20 cellular contexts compared by ENCODE assay signal in genomic region chr12:20438307-20438779, GRCh38.
A peak's percentile ranks its signal among the peaks of the same experiment; 100 is the strongest.
DNase-seq lines count a peak whose midpoint lies in the region; ATAC-seq, FAIRE-seq and TF ChIP-seq lines count a peak whose summit lies in the region.
"Had no signal": no experiment of that assay in that cellular context is flagged by ENCODE, and none has a peak within 500 bp of the region (broad histone marks: within the 10 kb centered on the region; RNA-seq: fewer than 3 reads in every experiment).

No MANE protein-coding gene starts in this region.

- peak; percentile 95 for ATAC-seq in SK-N-SH treated with all-trans-retinoic acid at 6 μM for 48 hours

- H3K9me3 ChIP-seq in prostate gland: no peaks in the 10 kb centered on the region
- H3K9me3 ChIP-seq: BLaER1 treated with 17β-estradiol and CSF1 and Interleukin-3, amounts not matched to agents 10 nM and 100 nM; breast epithelium; HAP-1; MG63 had no signal

- intact Hi-C loops in prostate gland (cut with DNase I): no loop called here

- TF ChIP-seq CTCF in prostate gland (IDR thresholded peaks at IDR 0.05): no peak

- no peak for FAIRE-seq in H54 (lab: Jason Lieb, UNC)

- no peak overlapping the region for H3K27ac ChIP-seq in prostate gland
- H3K27ac ChIP-seq: BLaER1 treated with 17β-estradiol and CSF1 and Interleukin-3, amounts not matched to agents 10 nM and 100 nM; breast epithelium had no signal

- no peak overlapping the region for H3K4me3 ChIP-seq in prostate gland
- H3K4me3 ChIP-seq: BLaER1 treated with 17β-estradiol and CSF1 and Interleukin-3, amounts not matched to agents 10 nM and 100 nM; breast epithelium; HAP-1; MG63 had no signal

- no peaks in the 10 kb centered on the region for H3K36me3 ChIP-seq in prostate gland
- H3K36me3 ChIP-seq: BLaER1 treated with 17β-estradiol and CSF1 and Interleukin-3, amounts not matched to agents 10 nM and 100 nM; breast epithelium; HAP-1; MG63 had no signal

- 74% methylated on average over 2 of the region's 2 CpGs for WGBS in prostate gland

- DNase-seq in EL: peak; percentile 57
- peak; percentile 88 for DNase-seq in fibroblast of peridontal ligament (ENCODE audit: extremely low read depth)
- DNase-seq in pulmonary artery endothelial cell (ENCODE audit: low read depth, low spot score): peak; percentile 48
- no peak for DNase-seq in central memory CD4-positive, alpha-beta T cell
- no peak for DNase-seq in H54 (ENCODE audit: insufficient read length, low spot score)
- DNase-seq in NCI-H446 treated with DMSO at 0.1 percent for 48 hours (lab: John Stamatoyannopoulos, UW): no peak
- DNase-seq in prostate gland (ENCODE audit: low spot score): no peak
- DNase-seq: activated CD4-positive, alpha-beta T cell treated with anti-CD3 and anti-CD28 coated beads, Interleukin-2, amount 50 U/mL, for 1 hour; activated naive CD4-positive, alpha-beta T cell treated with anti-CD3 and anti-CD28 coated beads for 36 hours; activated T-cell treated with anti-CD3 and anti-CD28 coated beads for 4 hours; effector CD8-positive, alpha-beta T cell; MG63; midbrain; NCI-H2029; NCI-H526 treated with DMSO at 0.1 percent for 48 hours; stimulated activated CD4-positive, alpha-beta T cell treated with anti-CD3 and anti-CD28 coated beads, Interleukin-4, amount 100 ng/mL, for 4 hours had no signal

- TF ChIP-seq POLR2A in H54 (IDR thresholded peaks at IDR 0.05; ENCODE audit: low read depth, low read length) (no peak), prostate gland (IDR thresholded peaks at IDR 0.05) (no peak)

- no peaks in the 10 kb centered on the region for H3K4me1 ChIP-seq in prostate gland (replicated peaks)
- H3K4me1 ChIP-seq: breast epithelium, HAP-1 had no signal

- no peaks in the 10 kb centered on the region for H3K27me3 ChIP-seq in prostate gland (replicated peaks; ENCODE audit: insufficient read depth)
- H3K27me3 ChIP-seq: BLaER1 treated with 17β-estradiol and CSF1 and Interleukin-3, amounts not matched to agents 10 nM and 100 nM; breast epithelium; MG63 had no signal

TF ChIP-seq in SK-N-SH treated with all-trans-retinoic acid at 6 μM for 48 hours, 23 proteins besides CTCF, POLR2A, EP300 and RAD21:
- 0 out of 2 replicates have a peak, but pooled peaks have one; percentile 17 for TF ChIP-seq TOX (CRISPR knock-in tag; IDR thresholded peaks at IDR 0.05; ENCODE audit: borderline replicate concordance)
- no peak for TF ChIP-seq ZC3H10 (CRISPR knock-in tag; IDR thresholded peaks at IDR 0.05)

Comparison
In these comparisons a context has a peak if more than half of its experiments do, and no peak if none do; other contexts are left out.
1. DNase-seq: peak in EL (single experiment), fibroblast of peridontal ligament (single experiment) and pulmonary artery endothelial cell (single experiment); none in central memory CD4-positive, alpha-beta T cell (single experiment), H54 (single experiment), NCI-H446 treated with DMSO at 0.1 percent for 48 hours (single experiment) and prostate gland (single experiment).